8 cellular contexts compared by ENCODE assay signal in the genomic region with DNA sequence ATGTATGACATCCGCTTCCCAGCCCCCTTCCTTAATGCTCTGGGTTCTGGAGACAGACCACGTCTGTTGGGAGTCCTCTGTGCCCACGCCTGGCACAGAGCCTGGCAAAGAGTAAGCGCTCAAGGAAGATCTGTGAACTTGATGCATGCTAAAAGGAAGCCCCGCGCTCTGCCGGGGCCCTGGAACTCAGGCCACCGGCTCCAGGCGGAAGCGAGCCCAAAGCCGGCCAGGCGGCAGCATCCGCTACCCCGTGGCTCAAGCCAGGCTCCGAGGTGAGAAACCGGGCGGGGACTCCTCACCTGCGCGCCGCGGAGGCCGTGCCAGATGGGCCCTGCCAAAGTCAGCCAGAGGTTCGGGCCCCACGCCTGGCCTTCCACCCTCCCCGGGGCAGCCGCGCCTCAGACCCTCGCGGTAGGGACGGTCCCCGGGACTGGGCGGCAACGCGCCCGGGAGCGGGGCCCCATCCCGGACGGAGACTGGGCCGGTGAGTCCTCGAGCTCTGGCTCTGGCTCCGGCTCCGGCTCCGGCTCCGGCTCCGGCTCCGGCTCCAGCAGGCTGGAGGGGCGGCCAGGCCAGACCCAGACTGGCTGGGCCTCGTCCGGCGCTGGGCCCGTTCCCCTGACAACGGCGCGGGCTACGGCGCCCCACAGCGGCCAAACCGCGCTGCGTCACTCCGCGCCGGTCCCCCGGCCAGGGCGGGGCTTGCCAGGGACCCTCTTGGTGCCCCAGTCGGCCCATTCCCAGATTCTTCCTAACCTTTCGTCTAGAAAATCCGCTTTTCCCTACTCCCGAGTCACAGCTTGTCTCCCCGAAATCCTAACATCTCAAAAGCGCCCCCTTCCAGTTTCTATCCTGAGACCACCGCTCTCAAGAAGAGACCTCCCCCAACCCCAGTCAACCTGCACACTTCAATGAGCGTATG. TPM values are rescaled to one million over a fixed set of nuclear protein-coding genes. Genes with fewer than 3 reads are reported as not detected.
A peak's percentile ranks its signal among the peaks of the same experiment; 100 is the strongest.
DNase-seq lines count a peak whose midpoint lies in the region; ATAC-seq, FAIRE-seq and TF ChIP-seq lines count a peak whose summit lies in the region.

A gene with protein sequence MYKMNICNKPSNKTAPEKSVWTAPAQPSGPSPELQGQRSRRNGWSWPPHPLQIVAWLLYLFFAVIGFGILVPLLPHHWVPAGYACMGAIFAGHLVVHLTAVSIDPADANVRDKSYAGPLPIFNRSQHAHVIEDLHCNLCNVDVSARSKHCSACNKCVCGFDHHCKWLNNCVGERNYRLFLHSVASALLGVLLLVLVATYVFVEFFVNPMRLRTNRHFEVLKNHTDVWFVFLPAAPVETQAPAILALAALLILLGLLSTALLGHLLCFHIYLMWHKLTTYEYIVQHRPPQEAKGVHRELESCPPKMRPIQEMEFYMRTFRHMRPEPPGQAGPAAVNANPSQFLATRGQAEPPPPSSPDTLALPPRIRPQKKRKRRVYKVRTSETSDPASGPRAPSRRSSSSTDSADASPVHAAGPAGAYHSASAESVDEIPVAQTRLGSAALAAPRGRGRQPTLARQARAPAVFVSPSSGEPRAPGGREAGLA (minus strand): TSS at position 606 of the 922 bp plus-strand sequence. CDS start 8,702 bp downstream, outside the sequence.

- no peaks in the 10 kb centered on the region for H4K20me1 ChIP-seq in endothelial cell of umbilical vein (replicated peaks; ENCODE audit: control insufficient read depth, extremely low read depth, insufficient read depth, low read length)

- H3K4me3 ChIP-seq in endothelial cell of umbilical vein (replicated peaks in 1 of 3; ENCODE audit: insufficient read depth in 1 of 3, low read depth in 1 of 3, low read length in 3 of 3): peak within 1 kb of the TSS; percentile 76 to 84 (median 82)

- POLR2A ChIA-PET in activated CD8-positive, alpha-beta T cell treated with anti-CD3 and anti-CD28 coated beads, Interleukin-2, amount 10 ng/mL, durations not matched to agents 7 days and 5 days (lab: Charles Lee): interaction anchor here (0.5 kb wide), 1 partner anchor 717 kb away, joined by 3 read pairs; no protein-coding TSS in a partner anchor
- POLR2A ChIA-PET in endothelial cell of umbilical vein (lab: Charles Lee): no interaction called here

- ATAC-seq in GM21619 (IDR thresholded peaks at IDR 0.05; ENCODE audit: unreplicated experiment) (peak; percentile 79), memory B cell (ENCODE audit: low read depth) (peak; percentile 90), GM21526 (IDR thresholded peaks at IDR 0.05; ENCODE audit: low FRiP score, unreplicated experiment) (no peak)
- ATAC-seq in activated CD8-positive, alpha-beta T cell treated with anti-CD3 and anti-CD28 coated beads, Interleukin-2, amount 10 ng/mL, durations not matched to agents 7 days and 5 days: peak; percentile 81

- peak; percentile 59 for TF ChIP-seq CTCF in D721Med (IDR thresholded peaks at IDR 0.05; ENCODE audit: insufficient read depth, missing control alignments)
- peak; percentile 36 to 48 for TF ChIP-seq CTCF in endothelial cell of umbilical vein (IDR thresholded peaks at IDR 0.05; ENCODE audit: extremely low read depth in 1 of 2, insufficient read depth in 1 of 2, low read depth in 1 of 2, low read length in 2 of 2)

- FAIRE-seq in D721Med (lab: Jason Lieb, UNC) (no peak), endothelial cell of umbilical vein (lab: Jason Lieb, UNC) (peak; percentile 69)

- H3K4me1 Mint-ChIP-seq in activated CD8-positive, alpha-beta T cell treated with anti-CD3 and anti-CD28 coated beads, Interleukin-2, amount 10 ng/mL, durations not matched to agents 7 days and 5 days (ENCODE audit: low read depth): peaks cover 8% of the 10 kb centered on the region
- peaks cover 6% of the 10 kb centered on the region for H3K4me1 Mint-ChIP-seq in memory B cell

- H3K9me1 ChIP-seq in endothelial cell of umbilical vein (replicated peaks; ENCODE audit: control insufficient read depth, extremely low read depth, insufficient read depth, low read length): no peaks in the 10 kb centered on the region

- no peaks in the 10 kb centered on the region for H3K36me3 Mint-ChIP-seq in activated CD8-positive, alpha-beta T cell treated with anti-CD3 and anti-CD28 coated beads, Interleukin-2, amount 10 ng/mL, durations not matched to agents 7 days and 5 days (ENCODE audit: low read depth)
- H3K36me3 Mint-ChIP-seq in memory B cell: no peaks in the 10 kb centered on the region

- H3K79me2 ChIP-seq in endothelial cell of umbilical vein (ENCODE audit: control insufficient read depth, insufficient read depth, low read length): peaks cover 2% of the 10 kb centered on the region

- no peaks in the 10 kb centered on the region for H3K9me3 Mint-ChIP-seq in activated CD8-positive, alpha-beta T cell treated with anti-CD3 and anti-CD28 coated beads, Interleukin-2, amount 10 ng/mL, durations not matched to agents 7 days and 5 days (ENCODE audit: insufficient read depth)
- no peaks in the 10 kb centered on the region for H3K9me3 Mint-ChIP-seq in memory B cell

- H3K27me3 Mint-ChIP-seq in activated CD8-positive, alpha-beta T cell treated with anti-CD3 and anti-CD28 coated beads, Interleukin-2, amount 10 ng/mL, durations not matched to agents 7 days and 5 days (ENCODE audit: low read depth): peaks cover 36% of the 10 kb centered on the region
- H3K27me3 Mint-ChIP-seq in memory B cell: peaks cover 13% of the 10 kb centered on the region

- peak within 1 kb of the TSS; percentile 12 for H3K27ac Mint-ChIP-seq in activated CD8-positive, alpha-beta T cell treated with anti-CD3 and anti-CD28 coated beads, Interleukin-2, amount 10 ng/mL, durations not matched to agents 7 days and 5 days
- H3K27ac Mint-ChIP-seq in memory B cell: peak within 1 kb of the TSS; percentile 65

- H3K9me3 ChIP-seq in endothelial cell of umbilical vein (replicated peaks; ENCODE audit: control insufficient read depth, insufficient read depth, low read length): no peaks in the 10 kb centered on the region

- no peaks in the 10 kb centered on the region for H3K27me3 ChIP-seq in endothelial cell of umbilical vein (ENCODE audit: control insufficient read depth in 2 of 2, insufficient read depth in 2 of 2, low read length in 2 of 2)

- H3K9ac ChIP-seq in endothelial cell of umbilical vein (replicated peaks; ENCODE audit: extremely low read depth, insufficient read depth, low read length): peak within 1 kb of the TSS; percentile 93

- H3K4me1 ChIP-seq in endothelial cell of umbilical vein (ENCODE audit: control insufficient read depth, extremely low read depth, insufficient read depth, low read length): peaks cover 13% of the 10 kb centered on the region

- H3K27ac ChIP-seq in endothelial cell of umbilical vein (ENCODE audit: insufficient read depth, low read depth, low read length): peak within 1 kb of the TSS; percentile 81

- no TSS peak for BruUV-seq in endothelial cell of umbilical vein (replicated peaks; lab: Mats Ljungman, UMichigan)

- no peak for TF ChIP-seq POLR2A in endothelial cell of umbilical vein (IDR thresholded peaks at IDR 0.05; ENCODE audit: low read depth, low read length)

- peak within 1 kb of the TSS; percentile 96 for H2AFZ ChIP-seq in endothelial cell of umbilical vein (ENCODE audit: low read depth, low read length)

- CTCF ChIA-PET in activated CD8-positive, alpha-beta T cell treated with anti-CD3 and anti-CD28 coated beads, Interleukin-2, amount 10 ng/mL, durations not matched to agents 7 days and 5 days (lab: Charles Lee): interaction anchor here (0.7 to 4.1 kb wide), 7 partner anchors 11 to 77 kb away, joined by 3 to 34 read pairs (median 4); no protein-coding TSS in a partner anchor
- CTCF ChIA-PET in endothelial cell of umbilical vein (lab: Charles Lee): interaction anchor here (0.6 to 3.4 kb wide), 7 partner anchors 10 to 155 kb away, joined by 3 to 19 read pairs (median 4); a partner anchor contains a TSS

- DNase-seq in D721Med (ENCODE audit: insufficient read length, low spot score) (peak; percentile 67), NCI-H1092 (lab: John Stamatoyannopoulos, UW) (peak; percentile 41), endothelial cell of umbilical vein (ENCODE audit: low read depth, low spot score) (peak; percentile 72), memory B cell (ENCODE audit: low spot score in 2 of 2) (peak; percentile 45 to 74)
- peak; percentile 48 for DNase-seq in activated CD8-positive, alpha-beta T cell treated with anti-CD3 and anti-CD28 coated beads, Interleukin-2, amount 10 ng/mL, durations not matched to agents 7 days and 5 days
- peak; percentile 31 for DNase-seq in stimulated activated CD8-positive, alpha-beta memory T cell treated with anti-CD3 and anti-CD28 coated beads, Interleukin-4, amount 100 ng/mL, for 24 hours (ENCODE audit: low read depth)

- no peaks in the 10 kb centered on the region for H3K36me3 ChIP-seq in endothelial cell of umbilical vein (ENCODE audit: control insufficient read depth in 2 of 2, extremely low read depth in 1 of 2, insufficient read depth in 2 of 2, low read length in 2 of 2)

- peak within 1 kb of the TSS; percentile 67 for H3K4me3 Mint-ChIP-seq in activated CD8-positive, alpha-beta T cell treated with anti-CD3 and anti-CD28 coated beads, Interleukin-2, amount 10 ng/mL, durations not matched to agents 7 days and 5 days
- H3K4me3 Mint-ChIP-seq in memory B cell: peak within 1 kb of the TSS; percentile 76

- dilution Hi-C loops in endothelial cell of umbilical vein (cut with MboI; ENCODE audit: extremely low pct_ligation_motif_present, low sequenced_read_pairs): no loop called here

- intact Hi-C loops in endothelial cell of umbilical vein (cut with micrococcal nuclease): loop anchor here (1.0 kb wide), 1 partner anchor 137 kb away; a partner anchor contains a TSS

- peak within 1 kb of the TSS; percentile 89 for H3K4me2 ChIP-seq in endothelial cell of umbilical vein (ENCODE audit: insufficient read depth, low read length)

TF ChIP-seq in endothelial cell of umbilical vein, 7 proteins besides CTCF, POLR2A, EP300 and RAD21:
- no peak for TF ChIP-seq MYC (IDR thresholded peaks at IDR 0.05; ENCODE audit: low read depth, low read length)
- peak; percentile 79 for TF ChIP-seq POLR2AphosphoS5 (IDR thresholded peaks at IDR 0.05; ENCODE audit: insufficient read depth, low read depth, low read length)
- peak; percentile 7 for TF ChIP-seq FOS (IDR thresholded peaks at IDR 0.05; ENCODE audit: borderline replicate concordance, insufficient read depth, low read length)

RNA-seq across cellular contexts. Expression of the gene that starts here (rescaled TPM):
- total RNA-seq in activated CD8-positive, alpha-beta T cell treated with anti-CD3 and anti-CD28 coated beads, Interleukin-2, amount 10 ng/mL, durations not matched to agents 7 days and 5 days: under 1 TPM in 1 of 2 experiments, not detected in 1; 0.26 TPM
- total RNA-seq in endothelial cell of umbilical vein: 12.9 and 14.4 TPM in 2 replicates
- 11.4 and 14.1 TPM in 2 replicates for polyA plus RNA-seq in endothelial cell of umbilical vein
- polyA plus RNA-seq in endothelial cell of umbilical vein (2011; cell fraction: cytosol; rRNA removed): 4.3 and 6.4 TPM in 2 replicates
- polyA plus RNA-seq in endothelial cell of umbilical vein (2011; cell fraction: nucleus; rRNA removed): 16.9 and 20.3 TPM in 2 replicates
- polyA plus RNA-seq in endothelial cell of umbilical vein (2012): 8.3 and 12.5 TPM in 2 replicates
- 6.8 and 12.0 TPM in 2 replicates for polyA minus RNA-seq in endothelial cell of umbilical vein
- not detected for polyA minus RNA-seq in endothelial cell of umbilical vein (2011; cell fraction: cytosol; rRNA and poly(A)+ RNA removed)
- polyA minus RNA-seq in endothelial cell of umbilical vein (2011; cell fraction: nucleus; rRNA and poly(A)+ RNA removed): 9.3 and 11.9 TPM in 2 replicates

Comparison
In these comparisons a context has a peak if more than half of its experiments do, and no peak if none do; other contexts are left out.
1. RNA of the gene that starts here (total RNA-seq): 12.9 to 14.4 TPM in endothelial cell of umbilical vein; 0.26 TPM in activated CD8-positive, alpha-beta T cell treated with anti-CD3 and anti-CD28 coated beads, Interleukin-2, amount 10 ng/mL, durations not matched to agents 7 days and 5 days; every median in the first group is over 10 times any median in the second.
2. Peak in DNase-seq and ATAC-seq in activated CD8-positive, alpha-beta T cell treated with anti-CD3 and anti-CD28 coated beads, Interleukin-2, amount 10 ng/mL, durations not matched to agents 7 days and 5 days; RNA of the gene not detected or under 1 TPM.
3. Peak in every context shown above with its lines, with median percentiles within 50 percentile points of each other: DNase-seq.